1 cellular context compared by ENCODE assay signal in the genomic region with DNA sequence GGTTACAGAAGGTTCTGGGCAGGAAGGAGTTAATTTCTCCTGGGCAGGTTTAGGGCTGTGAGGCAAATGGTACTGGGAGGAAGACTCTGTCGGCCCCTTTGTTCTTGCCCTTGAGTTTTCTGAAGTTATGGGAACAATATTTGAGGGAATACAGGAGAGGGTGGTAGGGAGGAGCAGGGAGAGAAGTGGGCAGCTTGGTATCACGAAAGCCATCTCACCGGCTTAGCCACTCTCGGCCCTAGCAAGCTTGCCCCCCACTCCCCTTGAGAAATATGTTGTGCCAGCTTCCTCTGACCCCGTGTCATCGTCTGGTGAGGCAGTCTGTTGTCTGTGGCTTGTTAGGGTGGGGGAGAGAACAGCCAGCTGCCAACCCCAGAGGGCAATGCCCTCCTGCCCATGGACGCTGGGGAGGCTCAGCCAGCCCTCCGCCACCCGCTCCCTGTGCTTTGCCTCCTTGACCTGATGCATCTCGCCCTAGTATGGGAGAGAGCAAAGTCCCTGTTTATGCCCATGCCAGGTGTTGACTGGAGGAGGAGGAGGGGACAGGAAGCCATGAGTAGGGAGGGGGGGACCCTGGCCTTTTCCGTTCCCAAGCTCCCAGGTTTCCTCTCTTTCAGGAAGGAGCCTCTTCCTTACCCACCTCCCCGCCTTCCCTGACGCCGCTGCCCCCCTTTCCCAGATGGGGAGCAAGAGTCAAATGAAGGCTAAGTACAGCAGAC.
A peak's percentile ranks its signal among the peaks of the same experiment; 100 is the strongest.
TF ChIP-seq lines count a peak whose summit lies in the region.

No MANE protein-coding gene starts in this region.

TF ChIP-seq in HepG2, 621 proteins besides CTCF, POLR2A, EP300 and RAD21 (continued from another document and continues in another):
- TF ChIP-seq, protein P1, sequence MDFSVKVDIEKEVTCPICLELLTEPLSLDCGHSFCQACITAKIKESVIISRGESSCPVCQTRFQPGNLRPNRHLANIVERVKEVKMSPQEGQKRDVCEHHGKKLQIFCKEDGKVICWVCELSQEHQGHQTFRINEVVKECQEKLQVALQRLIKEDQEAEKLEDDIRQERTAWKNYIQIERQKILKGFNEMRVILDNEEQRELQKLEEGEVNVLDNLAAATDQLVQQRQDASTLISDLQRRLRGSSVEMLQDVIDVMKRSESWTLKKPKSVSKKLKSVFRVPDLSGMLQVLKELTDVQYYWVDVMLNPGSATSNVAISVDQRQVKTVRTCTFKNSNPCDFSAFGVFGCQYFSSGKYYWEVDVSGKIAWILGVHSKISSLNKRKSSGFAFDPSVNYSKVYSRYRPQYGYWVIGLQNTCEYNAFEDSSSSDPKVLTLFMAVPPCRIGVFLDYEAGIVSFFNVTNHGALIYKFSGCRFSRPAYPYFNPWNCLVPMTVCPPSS (IDR thresholded peaks at IDR 0.05): no peak
- TF ChIP-seq TOPORS (CRISPR knock-in tag; IDR thresholded peaks at IDR 0.05): peak; percentile 24; the same call in 1 of the 2 replicates
- TF ChIP-seq, protein P2, sequence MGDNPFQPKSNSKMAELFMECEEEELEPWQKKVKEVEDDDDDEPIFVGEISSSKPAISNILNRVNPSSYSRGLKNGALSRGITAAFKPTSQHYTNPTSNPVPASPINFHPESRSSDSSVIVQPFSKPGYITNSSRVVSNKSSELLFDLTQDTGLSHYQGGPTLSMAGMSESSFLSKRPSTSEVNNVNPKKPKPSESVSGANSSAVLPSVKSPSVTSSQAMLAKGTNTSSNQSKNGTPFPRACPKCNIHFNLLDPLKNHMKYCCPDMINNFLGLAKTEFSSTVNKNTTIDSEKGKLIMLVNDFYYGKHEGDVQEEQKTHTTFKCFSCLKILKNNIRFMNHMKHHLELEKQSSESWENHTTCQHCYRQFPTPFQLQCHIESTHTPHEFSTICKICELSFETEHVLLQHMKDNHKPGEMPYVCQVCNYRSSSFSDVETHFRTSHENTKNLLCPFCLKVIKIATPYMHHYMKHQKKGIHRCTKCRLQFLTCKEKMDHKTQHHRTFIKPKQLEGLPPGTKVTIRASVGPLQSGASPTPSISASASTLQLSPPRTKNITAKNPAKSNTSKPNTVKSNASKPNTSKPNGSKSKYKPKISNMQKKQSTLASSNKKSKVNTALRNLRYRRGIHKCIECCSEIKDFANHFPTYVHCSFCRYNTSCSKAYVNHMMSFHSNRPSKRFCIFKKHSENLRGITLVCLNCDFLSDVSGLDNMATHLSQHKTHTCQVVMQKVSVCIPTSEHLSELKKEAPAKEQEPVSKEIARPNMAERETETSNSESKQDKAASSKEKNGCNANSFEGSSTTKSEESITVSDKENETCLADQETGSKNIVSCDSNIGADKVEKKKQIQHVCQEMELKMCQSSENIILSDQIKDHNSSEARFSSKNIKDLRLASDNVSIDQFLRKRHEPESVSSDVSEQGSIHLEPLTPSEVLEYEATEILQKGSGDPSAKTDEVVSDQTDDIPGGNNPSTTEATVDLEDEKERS (CRISPR knock-in tag; IDR thresholded peaks at IDR 0.05): peak; percentile 75; the same call in 1 of the 2 replicates
- peak; percentile 80 for TF ChIP-seq THAP11 (CRISPR knock-in tag; IDR thresholded peaks at IDR 0.05)
- TF ChIP-seq ZNF781 (CRISPR knock-in tag; IDR thresholded peaks at IDR 0.05; ENCODE audit: borderline replicate concordance, not compliant biosample characterization): peak; percentile 89
- peak; percentile 94; the same call in 1 of the 2 replicates for TF ChIP-seq ZNF713 (CRISPR knock-in tag; IDR thresholded peaks at IDR 0.05)
- no peak; the same call in 1 of the 2 replicates for TF ChIP-seq CBX5 (CRISPR knock-in tag; IDR thresholded peaks at IDR 0.05; ENCODE audit: borderline replicate concordance)
- TF ChIP-seq SRSF1 (optimal IDR thresholded peaks at IDR 0.05; ENCODE audit: low read depth, low read length): no peak
- TF ChIP-seq, protein P3, sequence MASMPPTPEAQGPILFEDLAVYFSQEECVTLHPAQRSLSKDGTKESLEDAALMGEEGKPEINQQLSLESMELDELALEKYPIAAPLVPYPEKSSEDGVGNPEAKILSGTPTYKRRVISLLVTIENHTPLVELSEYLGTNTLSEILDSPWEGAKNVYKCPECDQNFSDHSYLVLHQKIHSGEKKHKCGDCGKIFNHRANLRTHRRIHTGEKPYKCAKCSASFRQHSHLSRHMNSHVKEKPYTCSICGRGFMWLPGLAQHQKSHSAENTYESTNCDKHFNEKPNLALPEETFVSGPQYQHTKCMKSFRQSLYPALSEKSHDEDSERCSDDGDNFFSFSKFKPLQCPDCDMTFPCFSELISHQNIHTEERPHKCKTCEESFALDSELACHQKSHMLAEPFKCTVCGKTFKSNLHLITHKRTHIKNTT (CRISPR knock-in tag; IDR thresholded peaks at IDR 0.05): no peak
- 0 out of 2 replicates have a peak, but pooled peaks have one; percentile 12 for TF ChIP-seq PPARG (CRISPR knock-in tag; conservative IDR thresholded peaks at IDR 0.05)
- TF ChIP-seq PHF5A (CRISPR knock-in tag; IDR thresholded peaks at IDR 0.05; ENCODE audit: low read depth, unreplicated experiment): no peak
- TF ChIP-seq, protein P4, sequence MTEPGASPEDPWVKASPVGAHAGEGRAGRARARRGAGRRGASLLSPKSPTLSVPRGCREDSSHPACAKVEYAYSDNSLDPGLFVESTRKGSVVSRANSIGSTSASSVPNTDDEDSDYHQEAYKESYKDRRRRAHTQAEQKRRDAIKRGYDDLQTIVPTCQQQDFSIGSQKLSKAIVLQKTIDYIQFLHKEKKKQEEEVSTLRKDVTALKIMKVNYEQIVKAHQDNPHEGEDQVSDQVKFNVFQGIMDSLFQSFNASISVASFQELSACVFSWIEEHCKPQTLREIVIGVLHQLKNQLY (CRISPR knock-in tag; IDR thresholded peaks at IDR 0.05): peak; percentile 69; the same call in 1 of the 2 replicates
- TF ChIP-seq ZNF326 (CRISPR knock-in tag; IDR thresholded peaks at IDR 0.05; ENCODE audit: borderline replicate concordance): no peak
- TF ChIP-seq ZNF256 (CRISPR knock-in tag; conservative IDR thresholded peaks at IDR 0.05): no peak
- TF ChIP-seq, protein P5, sequence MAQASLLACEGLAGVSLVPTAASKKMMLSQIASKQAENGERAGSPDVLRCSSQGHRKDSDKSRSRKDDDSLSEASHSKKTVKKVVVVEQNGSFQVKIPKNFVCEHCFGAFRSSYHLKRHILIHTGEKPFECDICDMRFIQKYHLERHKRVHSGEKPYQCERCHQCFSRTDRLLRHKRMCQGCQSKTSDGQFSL (CRISPR knock-in tag; IDR thresholded peaks at IDR 0.05): peak; percentile 54; the same call in 1 of the 2 replicates
- TF ChIP-seq SALL2 (CRISPR knock-in tag; IDR thresholded peaks at IDR 0.05): no peak
- no peak for TF ChIP-seq PRMT3 (CRISPR knock-in tag; IDR thresholded peaks at IDR 0.05; ENCODE audit: borderline replicate concordance, low read depth)
- TF ChIP-seq MED8 (CRISPR knock-in tag; IDR thresholded peaks at IDR 0.05; ENCODE audit: insufficient replicate concordance): peak; percentile 82
- 0 out of 2 replicates have a peak, but pooled peaks have one; percentile 26 for TF ChIP-seq ZNF329 (CRISPR knock-in tag; IDR thresholded peaks at IDR 0.05; ENCODE audit: low read depth)
- TF ChIP-seq, protein P6, sequence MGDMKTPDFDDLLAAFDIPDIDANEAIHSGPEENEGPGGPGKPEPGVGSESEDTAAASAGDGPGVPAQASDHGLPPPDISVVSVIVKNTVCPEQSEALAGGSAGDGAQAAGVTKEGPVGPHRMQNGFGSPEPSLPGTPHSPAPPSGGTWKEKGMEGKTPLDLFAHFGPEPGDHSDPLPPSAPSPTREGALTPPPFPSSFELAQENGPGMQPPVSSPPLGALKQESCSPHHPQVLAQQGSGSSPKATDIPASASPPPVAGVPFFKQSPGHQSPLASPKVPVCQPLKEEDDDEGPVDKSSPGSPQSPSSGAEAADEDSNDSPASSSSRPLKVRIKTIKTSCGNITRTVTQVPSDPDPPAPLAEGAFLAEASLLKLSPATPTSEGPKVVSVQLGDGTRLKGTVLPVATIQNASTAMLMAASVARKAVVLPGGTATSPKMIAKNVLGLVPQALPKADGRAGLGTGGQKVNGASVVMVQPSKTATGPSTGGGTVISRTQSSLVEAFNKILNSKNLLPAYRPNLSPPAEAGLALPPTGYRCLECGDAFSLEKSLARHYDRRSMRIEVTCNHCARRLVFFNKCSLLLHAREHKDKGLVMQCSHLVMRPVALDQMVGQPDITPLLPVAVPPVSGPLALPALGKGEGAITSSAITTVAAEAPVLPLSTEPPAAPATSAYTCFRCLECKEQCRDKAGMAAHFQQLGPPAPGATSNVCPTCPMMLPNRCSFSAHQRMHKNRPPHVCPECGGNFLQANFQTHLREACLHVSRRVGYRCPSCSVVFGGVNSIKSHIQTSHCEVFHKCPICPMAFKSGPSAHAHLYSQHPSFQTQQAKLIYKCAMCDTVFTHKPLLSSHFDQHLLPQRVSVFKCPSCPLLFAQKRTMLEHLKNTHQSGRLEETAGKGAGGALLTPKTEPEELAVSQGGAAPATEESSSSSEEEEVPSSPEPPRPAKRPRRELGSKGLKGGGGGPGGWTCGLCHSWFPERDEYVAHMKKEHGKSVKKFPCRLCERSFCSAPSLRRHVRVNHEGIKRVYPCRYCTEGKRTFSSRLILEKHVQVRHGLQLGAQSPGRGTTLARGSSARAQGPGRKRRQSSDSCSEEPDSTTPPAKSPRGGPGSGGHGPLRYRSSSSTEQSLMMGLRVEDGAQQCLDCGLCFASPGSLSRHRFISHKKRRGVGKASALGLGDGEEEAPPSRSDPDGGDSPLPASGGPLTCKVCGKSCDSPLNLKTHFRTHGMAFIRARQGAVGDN (CRISPR knock-in tag; IDR thresholded peaks at IDR 0.05): peak; percentile 89
- TF ChIP-seq, protein P7, sequence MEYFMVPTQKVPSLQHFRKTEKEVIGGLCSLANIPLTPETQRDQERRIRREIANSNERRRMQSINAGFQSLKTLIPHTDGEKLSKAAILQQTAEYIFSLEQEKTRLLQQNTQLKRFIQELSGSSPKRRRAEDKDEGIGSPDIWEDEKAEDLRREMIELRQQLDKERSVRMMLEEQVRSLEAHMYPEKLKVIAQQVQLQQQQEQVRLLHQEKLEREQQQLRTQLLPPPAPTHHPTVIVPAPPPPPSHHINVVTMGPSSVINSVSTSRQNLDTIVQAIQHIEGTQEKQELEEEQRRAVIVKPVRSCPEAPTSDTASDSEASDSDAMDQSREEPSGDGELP (IDR thresholded peaks at IDR 0.05; ENCODE audit: borderline replicate concordance, low read depth): peak; percentile 91; the same call in 1 of the 2 replicates
- TF ChIP-seq, protein P8, sequence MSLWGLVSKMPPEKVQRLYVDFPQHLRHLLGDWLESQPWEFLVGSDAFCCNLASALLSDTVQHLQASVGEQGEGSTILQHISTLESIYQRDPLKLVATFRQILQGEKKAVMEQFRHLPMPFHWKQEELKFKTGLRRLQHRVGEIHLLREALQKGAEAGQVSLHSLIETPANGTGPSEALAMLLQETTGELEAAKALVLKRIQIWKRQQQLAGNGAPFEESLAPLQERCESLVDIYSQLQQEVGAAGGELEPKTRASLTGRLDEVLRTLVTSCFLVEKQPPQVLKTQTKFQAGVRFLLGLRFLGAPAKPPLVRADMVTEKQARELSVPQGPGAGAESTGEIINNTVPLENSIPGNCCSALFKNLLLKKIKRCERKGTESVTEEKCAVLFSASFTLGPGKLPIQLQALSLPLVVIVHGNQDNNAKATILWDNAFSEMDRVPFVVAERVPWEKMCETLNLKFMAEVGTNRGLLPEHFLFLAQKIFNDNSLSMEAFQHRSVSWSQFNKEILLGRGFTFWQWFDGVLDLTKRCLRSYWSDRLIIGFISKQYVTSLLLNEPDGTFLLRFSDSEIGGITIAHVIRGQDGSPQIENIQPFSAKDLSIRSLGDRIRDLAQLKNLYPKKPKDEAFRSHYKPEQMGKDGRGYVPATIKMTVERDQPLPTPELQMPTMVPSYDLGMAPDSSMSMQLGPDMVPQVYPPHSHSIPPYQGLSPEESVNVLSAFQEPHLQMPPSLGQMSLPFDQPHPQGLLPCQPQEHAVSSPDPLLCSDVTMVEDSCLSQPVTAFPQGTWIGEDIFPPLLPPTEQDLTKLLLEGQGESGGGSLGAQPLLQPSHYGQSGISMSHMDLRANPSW (CRISPR knock-in tag; IDR thresholded peaks at IDR 0.05; ENCODE audit: borderline replicate concordance): no peak
- TF ChIP-seq AKAP8 (CRISPR knock-in tag; IDR thresholded peaks at IDR 0.05): peak; percentile 98
- TF ChIP-seq, protein P9, sequence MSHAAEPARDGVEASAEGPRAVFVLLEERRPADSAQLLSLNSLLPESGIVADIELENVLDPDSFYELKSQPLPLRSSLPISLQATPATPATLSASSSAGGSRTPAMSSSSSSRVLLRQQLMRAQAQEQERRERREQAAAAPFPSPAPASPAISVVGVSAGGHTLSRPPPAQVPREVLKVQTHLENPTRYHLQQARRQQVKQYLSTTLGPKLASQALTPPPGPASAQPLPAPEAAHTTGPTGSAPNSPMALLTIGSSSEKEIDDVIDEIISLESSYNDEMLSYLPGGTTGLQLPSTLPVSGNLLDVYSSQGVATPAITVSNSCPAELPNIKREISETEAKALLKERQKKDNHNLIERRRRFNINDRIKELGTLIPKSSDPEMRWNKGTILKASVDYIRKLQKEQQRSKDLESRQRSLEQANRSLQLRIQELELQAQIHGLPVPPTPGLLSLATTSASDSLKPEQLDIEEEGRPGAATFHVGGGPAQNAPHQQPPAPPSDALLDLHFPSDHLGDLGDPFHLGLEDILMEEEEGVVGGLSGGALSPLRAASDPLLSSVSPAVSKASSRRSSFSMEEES (CRISPR knock-in tag; IDR thresholded peaks at IDR 0.05): 0 out of 2 replicates have a peak, but pooled peaks have one; percentile 46
- TF ChIP-seq, protein P10, sequence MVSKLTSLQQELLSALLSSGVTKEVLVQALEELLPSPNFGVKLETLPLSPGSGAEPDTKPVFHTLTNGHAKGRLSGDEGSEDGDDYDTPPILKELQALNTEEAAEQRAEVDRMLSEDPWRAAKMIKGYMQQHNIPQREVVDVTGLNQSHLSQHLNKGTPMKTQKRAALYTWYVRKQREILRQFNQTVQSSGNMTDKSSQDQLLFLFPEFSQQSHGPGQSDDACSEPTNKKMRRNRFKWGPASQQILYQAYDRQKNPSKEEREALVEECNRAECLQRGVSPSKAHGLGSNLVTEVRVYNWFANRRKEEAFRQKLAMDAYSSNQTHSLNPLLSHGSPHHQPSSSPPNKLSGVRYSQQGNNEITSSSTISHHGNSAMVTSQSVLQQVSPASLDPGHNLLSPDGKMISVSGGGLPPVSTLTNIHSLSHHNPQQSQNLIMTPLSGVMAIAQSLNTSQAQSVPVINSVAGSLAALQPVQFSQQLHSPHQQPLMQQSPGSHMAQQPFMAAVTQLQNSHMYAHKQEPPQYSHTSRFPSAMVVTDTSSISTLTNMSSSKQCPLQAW (CRISPR knock-in tag; IDR thresholded peaks at IDR 0.05): peak; percentile 81; the same call in 1 of the 2 replicates
